ENCODE assay signal across 13 cellular contexts in genomic region chr3:114496874-114497273, GRCh38.
DNase-seq lines count a peak whose midpoint lies in the region; ATAC-seq and TF ChIP-seq lines count a peak whose summit lies in the region.
"Had no signal": no experiment of that assay in that cellular context is flagged by ENCODE, and none has a peak within 500 bp of the region (broad histone marks: within the 10 kb centered on the region; RNA-seq: fewer than 3 reads in every experiment).

No MANE protein-coding gene starts in this region.

- H3K9me3 Mint-ChIP-seq in activated CD8-positive, alpha-beta T cell treated with anti-CD3 and anti-CD28 coated beads for 36 hours, result no peaks in the 10 kb centered on the region
- H3K9me3 Mint-ChIP-seq: activated naive CD8-positive, alpha-beta T cell treated with anti-CD3 and anti-CD28 coated beads, Interleukin-2, amount 10 ng/mL, durations not matched to agents 7 days and 5 days had no signal

- H3K27ac Mint-ChIP-seq in activated CD8-positive, alpha-beta T cell treated with anti-CD3 and anti-CD28 coated beads for 36 hours, result no peak overlapping the region
- H3K27ac Mint-ChIP-seq: activated naive CD8-positive, alpha-beta T cell treated with anti-CD3 and anti-CD28 coated beads, Interleukin-2, amount 10 ng/mL, durations not matched to agents 7 days and 5 days had no signal

- CTCF ChIA-PET in activated CD8-positive, alpha-beta T cell treated with anti-CD3 and anti-CD28 coated beads for 36 hours (lab: Charles Lee), result no interaction called here

- H3K4me1 Mint-ChIP-seq in activated CD8-positive, alpha-beta T cell treated with anti-CD3 and anti-CD28 coated beads for 36 hours (ENCODE audit: low read depth), result peaks cover 28% of the 10 kb centered on the region

- H3K4me3 Mint-ChIP-seq in activated CD8-positive, alpha-beta T cell treated with anti-CD3 and anti-CD28 coated beads for 36 hours, result no peak overlapping the region
- H3K4me3 Mint-ChIP-seq: activated naive CD8-positive, alpha-beta T cell treated with anti-CD3 and anti-CD28 coated beads, Interleukin-2, amount 10 ng/mL, durations not matched to agents 7 days and 5 days had no signal

- no peak overlapping the region for H3K4me3 ChIP-seq in AG09309 (ENCODE audit: control insufficient read depth, low read depth, low read length)
- H3K4me3 ChIP-seq: BLaER1 treated with 17β-estradiol and CSF1 and Interleukin-3, amounts not matched to agents 10 nM and 100 nM had no signal

- H3K36me3 Mint-ChIP-seq in activated CD8-positive, alpha-beta T cell treated with anti-CD3 and anti-CD28 coated beads for 36 hours (ENCODE audit: low read depth), result no peaks in the 10 kb centered on the region

- DNase-seq in AG09309 (ENCODE audit: low read depth) (peak; percentile 23), HS-5 (ENCODE audit: low read depth) (peak; percentile 20), dedifferentiated amniotic fluid mesenchymal stem cell (ENCODE audit: extremely low spot score) (peak; percentile 43), myocyte (ENCODE audit: low read depth) (peak; percentile 67), A172 (ENCODE audit: low spot score) (no peak)
- DNase-seq in activated CD8-positive, alpha-beta T cell treated with anti-CD3 and anti-CD28 coated beads for 36 hours, result no peak
- DNase-seq in effector CD4-positive, alpha-beta T cell, result no peak
- DNase-seq: activated naive CD8-positive, alpha-beta T cell treated with anti-CD3 and anti-CD28 coated beads, Interleukin-2, amount 10 ng/mL, durations not matched to agents 7 days and 5 days; NCI-H1105; NCI-H82 had no signal

- ATAC-seq in activated CD8-positive, alpha-beta T cell treated with anti-CD3 and anti-CD28 coated beads for 36 hours, result no peak
- ATAC-seq in HG03280 (IDR thresholded peaks at IDR 0.05; ENCODE audit: unreplicated experiment), result no peak

- intact Hi-C loops in activated CD8-positive, alpha-beta T cell treated with anti-CD3 and anti-CD28 coated beads for 36 hours (cut with micrococcal nuclease), result no loop called here

- no peaks in the 10 kb centered on the region for H3K27me3 Mint-ChIP-seq in activated CD8-positive, alpha-beta T cell treated with anti-CD3 and anti-CD28 coated beads for 36 hours
- H3K27me3 Mint-ChIP-seq: activated naive CD8-positive, alpha-beta T cell treated with anti-CD3 and anti-CD28 coated beads, Interleukin-2, amount 10 ng/mL, durations not matched to agents 7 days and 5 days; progenitor cell of endocrine pancreas had no signal

- POLR2A ChIA-PET in activated CD8-positive, alpha-beta T cell treated with anti-CD3 and anti-CD28 coated beads for 36 hours (lab: Charles Lee), result no interaction called here

- TF ChIP-seq CTCF in AG09309 (IDR thresholded peaks at IDR 0.05; ENCODE audit: control insufficient read depth, insufficient read depth, low read depth, low read length, missing control alignments), result no peak
- TF ChIP-seq CTCF in activated CD8-positive, alpha-beta T cell treated with anti-CD3 and anti-CD28 coated beads for 36 hours (IDR thresholded peaks at IDR 0.05), result no peak

Comparison
In these comparisons a context has a peak if more than half of its experiments do, and no peak if none do; other contexts are left out.
1. DNase-seq: peak in AG09309 (single experiment), HS-5 (single experiment), dedifferentiated amniotic fluid mesenchymal stem cell (single experiment) and myocyte (single experiment); none in A172 (single experiment), activated CD8-positive, alpha-beta T cell treated with anti-CD3 and anti-CD28 coated beads for 36 hours (single experiment) and effector CD4-positive, alpha-beta T cell (single experiment).